ENCODE assay signal across 14 cellular contexts in genomic region chr15:60320365-60320764, GRCh38.
DNase-seq lines count a peak whose midpoint lies in the region; ATAC-seq and TF ChIP-seq lines count a peak whose summit lies in the region.
"Had no signal": no experiment of that assay in that cellular context is flagged by ENCODE, and none has a peak within 500 bp of the region (broad histone marks: within the 10 kb centered on the region; RNA-seq: fewer than 3 reads in every experiment).

No MANE protein-coding gene starts in this region.

- no peaks in the 10 kb centered on the region for H3K9me2 ChIP-seq in MM.1S (replicated peaks; ENCODE audit: insufficient read depth, low read length)

- no peak overlapping the region for H3K23ac ChIP-seq in mesenchymal stem cell (ENCODE audit: low read length in 2 of 2)

- peak overlapping the region; percentile 14; the same call in 1 of the 2 replicates for H3K9ac ChIP-seq in MM.1S (ENCODE audit: low read length)
- H3K9ac ChIP-seq in mesenchymal stem cell (ENCODE audit: low read length), result no peak overlapping the region

- H3K27ac ChIP-seq in MM.1S (ENCODE audit: low read length) (peak overlapping the region; percentile 70; the same call in 1 of the 2 replicates), mesenchymal stem cell (ENCODE audit: low read length, poor library complexity, severe bottlenecking) (no peak overlapping the region)

- peaks cover 5% of the 10 kb centered on the region for H3K9me3 Mint-ChIP-seq in activated T-helper 17 cell treated with anti-CD3 and anti-CD28 coated beads, Interleukin-2, amount 50 U/mL, for 72 hours
- peaks cover 5% of the 10 kb centered on the region in 2 donors for H3K9me3 Mint-ChIP-seq in activated T-cell treated with anti-CD3 and anti-CD28 coated beads, Interleukin-2, amount 50 U/mL, for 72 hours

- no peak overlapping the region for H2AK5ac ChIP-seq in mesenchymal stem cell (ENCODE audit: low read length, severe bottlenecking)

- no peaks in the 10 kb centered on the region for H3F3A ChIP-seq in MM.1S (ENCODE audit: insufficient read depth, low read length)

- no peaks in the 10 kb centered on the region for H3K79me1 ChIP-seq in mesenchymal stem cell (replicated peaks; ENCODE audit: low read length, poor library complexity, severe bottlenecking)

- H2BK15ac ChIP-seq in mesenchymal stem cell (ENCODE audit: low read depth, poor library complexity, severe bottlenecking), result no peak overlapping the region

- no peaks in the 10 kb centered on the region for H3K79me2 ChIP-seq in MM.1S (ENCODE audit: low read length)

- H3K4me3 ChIP-seq in MM.1S (ENCODE audit: low read length) (no peak overlapping the region), mesenchymal stem cell (ENCODE audit: insufficient read depth in 1 of 2, low read depth in 1 of 2, low read length in 2 of 2) (no peak overlapping the region)

- H3K14ac ChIP-seq in mesenchymal stem cell (ENCODE audit: low read length in 2 of 2), result no peak overlapping the region

- H2BK120ac ChIP-seq in mesenchymal stem cell (ENCODE audit: low read depth, low read length), result no peak overlapping the region

- ATAC-seq in activated T-helper 17 cell treated with anti-CD3 and anti-CD28 coated beads, Interleukin-2, amount 50 U/mL, for 72 hours (replicated peaks), result peak; percentile 73
- ATAC-seq in activated T-cell treated with anti-CD3 and anti-CD28 coated beads, Interleukin-2, amount 50 U/mL, for 72 hours (replicated peaks in 1 of 2), result no peak
- no peak for ATAC-seq in HG03439 (IDR thresholded peaks at IDR 0.05; ENCODE audit: unreplicated experiment)

- H4K91ac ChIP-seq in mesenchymal stem cell (ENCODE audit: low read length), result peak overlapping the region; percentile 22

- WGBS in mesenchymal stem cell, result 78% methylated on average over 2 of the region's 4 CpGs

- DNase-seq in MM.1S, result peak; percentile 74
- DNase-seq in mesenchymal stem cell, result no peak
- no peak for DNase-seq in activated T-cell treated with anti-CD3 and anti-CD28 coated beads, Interleukin-2, amount 50 U/mL, for 72 hours
- no peak for DNase-seq in activated gamma-delta T cell treated with Interleukin-2 at 50 U/mL for 16 hours
- DNase-seq in NCI-H748 treated with DMSO at 0.1 percent for 48 hours (lab: John Stamatoyannopoulos, UW), result no peak
- DNase-seq: C1 segment of cervical spinal cord; Caco-2; CD4-positive, alpha-beta memory T cell; DMS153; DND-41; H7; HCEC 1CT had no signal

- no peak overlapping the region for H4K8ac ChIP-seq in mesenchymal stem cell (ENCODE audit: low read length)

- H3K4me1 Mint-ChIP-seq in activated T-helper 17 cell treated with anti-CD3 and anti-CD28 coated beads, Interleukin-2, amount 50 U/mL, for 72 hours, result no peaks in the 10 kb centered on the region
- peaks cover 5% of the 10 kb centered on the region for H3K4me1 Mint-ChIP-seq in activated T-cell treated with anti-CD3 and anti-CD28 coated beads, Interleukin-2, amount 50 U/mL, for 72 hours (ENCODE audit: low read depth)
- H3K4me1 Mint-ChIP-seq: CD4-positive, alpha-beta memory T cell had no signal

- H2AFZ ChIP-seq in MM.1S (ENCODE audit: low read length) (peak overlapping the region; percentile 59), mesenchymal stem cell (ENCODE audit: low read depth, low read length) (no peak overlapping the region)

- no peaks in the 10 kb centered on the region for H3K36me3 ChIP-seq in MM.1S (replicated peaks; ENCODE audit: insufficient read depth, low read length)
- H3K36me3 ChIP-seq in mesenchymal stem cell (ENCODE audit: control insufficient read depth in 1 of 2, insufficient read depth in 2 of 2, low read depth in 1 of 2, low read length in 2 of 2), result no peaks in the 10 kb centered on the region

- H3K27me3 ChIP-seq in MM.1S (replicated peaks; ENCODE audit: insufficient read depth, low read length), result no peaks in the 10 kb centered on the region
- H3K27me3 ChIP-seq in mesenchymal stem cell (ENCODE audit: control insufficient read depth in 1 of 2, insufficient read depth in 1 of 2, low read length in 2 of 2), result peaks cover 26 to 30% of the 10 kb centered on the region in 2 experiments

- no peak overlapping the region for H3K4me3 Mint-ChIP-seq in activated T-helper 17 cell treated with anti-CD3 and anti-CD28 coated beads, Interleukin-2, amount 50 U/mL, for 72 hours
- H3K4me3 Mint-ChIP-seq in activated T-cell treated with anti-CD3 and anti-CD28 coated beads, Interleukin-2, amount 50 U/mL, for 72 hours, result no peak overlapping the region
- H3K4me3 Mint-ChIP-seq: CD4-positive, alpha-beta memory T cell had no signal

- H3K4me1 ChIP-seq in MM.1S (ENCODE audit: low read length) (peaks cover 16% of the 10 kb centered on the region), mesenchymal stem cell (ENCODE audit: control insufficient read depth, insufficient read depth, low read depth, low read length) (no peaks in the 10 kb centered on the region)
- H3K4me1 ChIP-seq: Caco-2 had no signal

- peak overlapping the region; percentile 36 for H3K27ac Mint-ChIP-seq in activated T-helper 17 cell treated with anti-CD3 and anti-CD28 coated beads, Interleukin-2, amount 50 U/mL, for 72 hours
- H3K27ac Mint-ChIP-seq in activated T-cell treated with anti-CD3 and anti-CD28 coated beads, Interleukin-2, amount 50 U/mL, for 72 hours, result no peak overlapping the region
- H3K27ac Mint-ChIP-seq: CD4-positive, alpha-beta memory T cell had no signal

- no peak overlapping the region for H2BK12ac ChIP-seq in mesenchymal stem cell (ENCODE audit: low read length in 2 of 2)

- H2BK5ac ChIP-seq in mesenchymal stem cell (ENCODE audit: low read depth, low read length, poor library complexity, severe bottlenecking), result no peak overlapping the region

- H3K4me2 ChIP-seq in MM.1S (ENCODE audit: low read depth, low read length), result peak overlapping the region; percentile 57
- H3K4me2 ChIP-seq in mesenchymal stem cell (ENCODE audit: low read length, poor library complexity, severe bottlenecking), result no peak overlapping the region

- no peaks in the 10 kb centered on the region for H3K36me3 Mint-ChIP-seq in activated T-helper 17 cell treated with anti-CD3 and anti-CD28 coated beads, Interleukin-2, amount 50 U/mL, for 72 hours (ENCODE audit: low read depth)
- peaks cover 4 to 5% of the 10 kb centered on the region in 2 donors for H3K36me3 Mint-ChIP-seq in activated T-cell treated with anti-CD3 and anti-CD28 coated beads, Interleukin-2, amount 50 U/mL, for 72 hours (ENCODE audit: insufficient read depth in 2 of 2)
- H3K36me3 Mint-ChIP-seq: CD4-positive, alpha-beta memory T cell had no signal

- H3K27me3 Mint-ChIP-seq in activated T-helper 17 cell treated with anti-CD3 and anti-CD28 coated beads, Interleukin-2, amount 50 U/mL, for 72 hours, result peaks cover 7% of the 10 kb centered on the region
- H3K27me3 Mint-ChIP-seq in activated T-cell treated with anti-CD3 and anti-CD28 coated beads, Interleukin-2, amount 50 U/mL, for 72 hours (ENCODE audit: low read depth), result peaks cover 18% of the 10 kb centered on the region

- H3K18ac ChIP-seq in mesenchymal stem cell (ENCODE audit: low read depth in 1 of 2, low read length in 2 of 2), result no peak overlapping the region

- no peak for TF ChIP-seq CTCF in MM.1S (IDR thresholded peaks at IDR 0.05; ENCODE audit: low read length)

- H3K9me3 ChIP-seq in MM.1S (replicated peaks; ENCODE audit: insufficient read depth, low read length) (no peaks in the 10 kb centered on the region), mesenchymal stem cell (ENCODE audit: control insufficient read depth, low read length) (peaks cover 3% of the 10 kb centered on the region)
- H3K9me3 ChIP-seq: Caco-2 had no signal

- H4K20me1 ChIP-seq in MM.1S (ENCODE audit: insufficient read depth, low read length), result no peaks in the 10 kb centered on the region

- H3K4ac ChIP-seq in mesenchymal stem cell (ENCODE audit: low read depth in 1 of 2, low read length in 2 of 2), result no peak overlapping the region
